1 cellular context compared by ENCODE assay signal in genomic region chr13:100108913-100109507, GRCh38.
TF ChIP-seq lines count a peak whose summit lies in the region.

No MANE protein-coding gene starts in this region.

TF ChIP-seq in GM12878, 131 proteins besides CTCF, POLR2A, EP300 and RAD21 (continued from another document):
- TF ChIP-seq ZBTB11 (CRISPR knock-in tag; IDR thresholded peaks at IDR 0.05) (no peak), KDM1A (IDR thresholded peaks at IDR 0.05; ENCODE audit: borderline replicate concordance) (no peak), BCL3 (IDR thresholded peaks at IDR 0.05; ENCODE audit: borderline replicate concordance, insufficient read depth, low read depth, low read length, poor library complexity, severe bottlenecking) (no peak), MEF2B (IDR thresholded peaks at IDR 0.05; ENCODE audit: partially characterized antibody, poor library complexity, severe bottlenecking) (no peak), TARDBP (IDR thresholded peaks at IDR 0.05; ENCODE audit: borderline replicate concordance) (no peak), BCL11A (IDR thresholded peaks at IDR 0.05; ENCODE audit: low read depth, low read length) (no peak)
